In the genomic region with DNA sequence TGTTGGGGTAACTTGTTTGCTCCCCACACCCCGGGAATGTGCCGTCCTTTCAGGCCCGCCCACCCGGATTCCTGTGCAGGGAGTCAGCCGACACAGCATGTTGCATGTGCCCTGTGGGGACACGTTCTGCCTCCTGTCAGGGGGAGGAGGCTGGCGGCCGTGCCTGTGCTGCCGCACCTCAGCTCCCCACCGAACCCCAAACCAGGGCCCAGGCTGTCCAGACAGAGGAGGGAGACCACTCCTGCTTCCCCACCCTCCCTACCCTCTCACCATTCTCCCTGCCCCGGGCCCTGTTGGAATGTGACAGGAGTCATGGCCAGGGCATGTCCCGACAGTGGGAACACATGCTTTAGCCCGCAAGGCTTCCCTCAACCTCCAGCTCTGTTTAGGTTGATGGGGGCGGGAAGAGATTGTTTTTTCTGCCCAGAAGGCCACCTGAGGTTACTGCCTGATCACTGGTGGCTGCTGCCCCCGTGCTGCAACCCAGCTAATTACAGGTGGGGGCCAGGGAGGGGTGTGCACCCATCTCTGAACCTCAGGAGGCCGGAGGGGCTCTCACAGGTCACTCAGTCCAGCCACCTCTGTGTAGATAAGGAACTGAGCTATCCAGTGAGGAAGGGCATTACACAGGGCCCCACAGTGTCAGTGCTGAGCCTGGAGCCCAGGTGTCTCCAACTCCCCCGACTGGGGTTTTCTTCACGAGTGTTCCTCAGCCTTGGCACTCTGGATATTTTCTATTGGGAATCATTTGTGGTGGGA, we compare ENCODE assay signal across 8 cellular contexts. TPM values are rescaled to one million over a fixed set of nuclear protein-coding genes. Genes with fewer than 3 reads are reported as not detected.
A peak's percentile ranks its signal among the peaks of the same experiment; 100 is the strongest.
DNase-seq lines count a peak whose midpoint lies in the region; ATAC-seq and TF ChIP-seq lines count a peak whose summit lies in the region.

No MANE protein-coding gene starts in this region.

- peak overlapping the region in 5 of 8 donors; percentile 33 to 86 (median 62) for H3K27ac Mint-ChIP-seq in CD8-positive, alpha-beta memory T cell

- H3K79me2 ChIP-seq in mammary epithelial cell (ENCODE audit: insufficient read depth, low read length): peaks cover 35% of the 10 kb centered on the region

- H3K4me1 ChIP-seq in CD8-positive, alpha-beta memory T cell (ENCODE audit: insufficient read depth, low read length): peaks cover 22% of the 10 kb centered on the region
- H3K4me1 ChIP-seq in HUES64 (ENCODE audit: insufficient read depth, low read length): peaks cover 18% of the 10 kb centered on the region
- H3K4me1 ChIP-seq in mammary epithelial cell (ENCODE audit: insufficient read depth, low read length): peaks cover 58% of the 10 kb centered on the region
- H3K4me1 ChIP-seq in lower lobe of right lung: peaks cover 45% of the 10 kb centered on the region

- dilution Hi-C loops in mammary epithelial cell (cut with HindIII; ENCODE audit: low sequenced_read_pairs): no loop called here

- ATAC-seq in lower lobe of right lung: peak; percentile 25 to 27
- ATAC-seq in HG03108 (IDR thresholded peaks at IDR 0.05; ENCODE audit: unreplicated experiment): no peak
- no peak for ATAC-seq in GM21576 (IDR thresholded peaks at IDR 0.05; ENCODE audit: unreplicated experiment)

- H3K36me3 Mint-ChIP-seq in CD8-positive, alpha-beta memory T cell: peaks cover 0 to 49% (median 2%) of the 10 kb centered on the region in 3 donors

- H3K4me3 Mint-ChIP-seq in CD8-positive, alpha-beta memory T cell: no peak overlapping the region

- no peaks in the 10 kb centered on the region for H3K27me3 Mint-ChIP-seq in CD8-positive, alpha-beta memory T cell

- no peak overlapping the region for H3K27ac ChIP-seq in CD8-positive, alpha-beta memory T cell (ENCODE audit: low read depth, low read length)
- H3K27ac ChIP-seq in HUES64 (ENCODE audit: low read depth, low read length) (peak overlapping the region; percentile 56), mammary epithelial cell (ENCODE audit: insufficient read depth, low read depth, low read length) (peak overlapping the region; percentile 78), lower lobe of right lung (no peak overlapping the region)

- BruUV-seq in mammary epithelial cell (replicated peaks; lab: Mats Ljungman, UMichigan): no TSS peak

- no peak for DNase-seq in CD8-positive, alpha-beta memory T cell
- DNase-seq in mammary epithelial cell: peak; percentile 94
- no peak for DNase-seq in lower lobe of right lung
- DNase-seq in activated T-cell treated with anti-CD3 and anti-CD28 coated beads for 4 hours: no peak
- no peak for DNase-seq in DMS114 treated with DMSO at 0.1 percent for 48 hours (lab: John Stamatoyannopoulos, UW; ENCODE audit: unreplicated experiment)

- CTCF ChIA-PET in CD8-positive, alpha-beta memory T cell (lab: Charles Lee): interaction anchor here (0.7 to 10.1 kb wide), 6 partner anchors 8 to 233 kb away, joined by 3 to 93 read pairs (median 8); partner anchors contain the start of genes DLK2 and TJAP1
- CTCF ChIA-PET in mammary epithelial cell (lab: Charles Lee; ENCODE audit: low non-redundant PET): interaction anchor here (0.6 to 1.2 kb wide), 15 partner anchors 13 to 483 kb away, joined by 3 to 10 read pairs (median 5); partner anchors contain the start of genes KLHDC3, LRRC73, MEA1 and TJAP1

- no peaks in the 10 kb centered on the region for H3K9me3 Mint-ChIP-seq in CD8-positive, alpha-beta memory T cell

- H3K27me3 ChIP-seq in CD8-positive, alpha-beta memory T cell (ENCODE audit: insufficient read depth, low read length, poor library complexity, severe bottlenecking): no peaks in the 10 kb centered on the region
- H3K27me3 ChIP-seq in HUES64 (ENCODE audit: insufficient read depth, low read length) (no peaks in the 10 kb centered on the region), mammary epithelial cell (ENCODE audit: insufficient read depth, low read length) (no peaks in the 10 kb centered on the region), lower lobe of right lung (ENCODE audit: low read depth) (no peaks in the 10 kb centered on the region)

- H4K20me1 ChIP-seq in mammary epithelial cell (ENCODE audit: insufficient read depth, low read length): no peaks in the 10 kb centered on the region

- 54% methylated on average over 18 of the region's 18 CpGs for WGBS in HUES64
- 8% methylated on average over 8 of the region's 18 CpGs for WGBS in mammary epithelial cell (ENCODE audit: low coverage, missing lambda C conversion rate)

- TF ChIP-seq CTCF in mammary epithelial cell (conservative IDR thresholded peaks at IDR 0.05 in 1 of 2, IDR thresholded peaks at IDR 0.05 in 1 of 2; ENCODE audit: extremely low read depth in 1 of 2, insufficient read depth in 1 of 2, low read depth in 1 of 2, low read length in 2 of 2) (peak; percentile 82 to 89), lower lobe of right lung (IDR thresholded peaks at IDR 0.05) (peak; percentile 51)

- H3K9ac ChIP-seq in HUES64 (ENCODE audit: low read depth, low read length): peak overlapping the region; percentile 48; the same call in 1 of the 2 replicates
- peak overlapping the region; percentile 9 for H3K9ac ChIP-seq in mammary epithelial cell (ENCODE audit: insufficient read depth, low read length)

- in situ Hi-C loops in mammary epithelial cell (cut with MboI; ENCODE audit: low sequenced_read_pairs in 2 of 2): loop anchor here (5.0 to 10.0 kb wide), 4 partner anchors 39 to 234 kb away; partner anchors contain the start of gene DLK2 (in 1 of the 2)

- peak overlapping the region; percentile 71 for H3K4me2 ChIP-seq in mammary epithelial cell (ENCODE audit: insufficient read depth, low read depth, low read length)

- intact Hi-C loops in mammary epithelial cell (cut with micrococcal nuclease): loop anchor here (1.0 to 5.0 kb wide), 7 partner anchors 15 to 595 kb away; partner anchors contain the start of genes SRF and ZNF318
- intact Hi-C loops in lower lobe of right lung (cut with DNase I): no loop called here

- peaks cover 26 to 41% (median 28%) of the 10 kb centered on the region in 3 donors for H3K4me1 Mint-ChIP-seq in CD8-positive, alpha-beta memory T cell

- POLR2A ChIA-PET in CD8-positive, alpha-beta memory T cell (lab: Charles Lee): no interaction called here

- no peak overlapping the region for H3K4me3 ChIP-seq in CD8-positive, alpha-beta memory T cell (ENCODE audit: low read length)
- no peak overlapping the region for H3K4me3 ChIP-seq in HUES64 (ENCODE audit: low read length)
- peak overlapping the region in 2 of 3 experiments; percentile 11 to 22 for H3K4me3 ChIP-seq in mammary epithelial cell (replicated peaks in 1 of 3; ENCODE audit: insufficient read depth in 1 of 3, low read depth in 2 of 3, low read length in 3 of 3)
- no peak overlapping the region for H3K4me3 ChIP-seq in lower lobe of right lung

- H3K36me3 ChIP-seq in CD8-positive, alpha-beta memory T cell (ENCODE audit: insufficient read depth, low read length): peaks cover 27% of the 10 kb centered on the region
- H3K36me3 ChIP-seq in HUES64 (ENCODE audit: insufficient read depth, low read length): peaks cover 40% of the 10 kb centered on the region
- H3K36me3 ChIP-seq in mammary epithelial cell (ENCODE audit: insufficient read depth, low read length): peaks cover 20% of the 10 kb centered on the region
- H3K36me3 ChIP-seq in lower lobe of right lung: peaks cover 40% of the 10 kb centered on the region

- no peak overlapping the region for H2AFZ ChIP-seq in mammary epithelial cell (ENCODE audit: low read depth, low read length)

- H3K9me3 ChIP-seq in CD8-positive, alpha-beta memory T cell (ENCODE audit: low read length): no peaks in the 10 kb centered on the region
- H3K9me3 ChIP-seq in HUES64 (ENCODE audit: insufficient read depth, low read depth, low read length) (no peaks in the 10 kb centered on the region), mammary epithelial cell (replicated peaks; ENCODE audit: insufficient read depth, low read length) (no peaks in the 10 kb centered on the region), lower lobe of right lung (no peaks in the 10 kb centered on the region)

RNA-seq across cellular contexts. Expression of gene LRRC73, which starts 13.6 kb away (rescaled TPM):
- total RNA-seq in CD8-positive, alpha-beta memory T cell: under 1 TPM; 0.11 to 0.13 TPM
- not detected for polyA plus RNA-seq in CD8-positive, alpha-beta memory T cell
- polyA plus RNA-seq in HUES64 (2013, experiment 1 of 2): 0.30 TPM
- not detected for polyA plus RNA-seq in HUES64 (2013, experiment 2 of 2)
- total RNA-seq in mammary epithelial cell (1 to 10 TPM in 1 of 2 donors, under 1 TPM in 1; 0.83 to 1.6 TPM), lower lobe of right lung (1.6 TPM)
- 0.75 TPM for polyA plus RNA-seq in mammary epithelial cell
- not detected for polyA minus RNA-seq in mammary epithelial cell

RNA-seq across cellular contexts. Expression of gene TJAP1, which starts 19.2 kb away (rescaled TPM):
- total RNA-seq in CD8-positive, alpha-beta memory T cell: 10 to 100 TPM; 48.8 to 49.1 TPM
- 11.8 TPM for polyA plus RNA-seq in CD8-positive, alpha-beta memory T cell
- 26.0 TPM for polyA plus RNA-seq in HUES64 (2013, experiment 1 of 2)
- 25.1 TPM for polyA plus RNA-seq in HUES64 (2013, experiment 2 of 2)
- total RNA-seq in mammary epithelial cell: 10 to 100 TPM; 26.8 to 80.5 TPM
- 34.1 TPM for polyA plus RNA-seq in mammary epithelial cell
- 37.0 TPM for polyA minus RNA-seq in mammary epithelial cell
- total RNA-seq in lower lobe of right lung: 34.3 TPM

RNA-seq across cellular contexts. Expression of gene YIPF3, which starts 20.2 kb away (rescaled TPM):
- 10 to 100 TPM; 48.9 to 49.1 TPM for total RNA-seq in CD8-positive, alpha-beta memory T cell
- 86.5 TPM for polyA plus RNA-seq in CD8-positive, alpha-beta memory T cell
- polyA plus RNA-seq in HUES64 (2013, experiment 1 of 2): 62.1 TPM
- polyA plus RNA-seq in HUES64 (2013, experiment 2 of 2): 68.8 TPM
- 10 to 100 TPM; 71.2 to 83.8 TPM for total RNA-seq in mammary epithelial cell
- polyA plus RNA-seq in mammary epithelial cell: 112 TPM
- 104 TPM for polyA minus RNA-seq in mammary epithelial cell
- total RNA-seq in lower lobe of right lung: 103 TPM

RNA-seq across cellular contexts. Expression of gene POLR1C, which starts 20.3 kb away (rescaled TPM):
- total RNA-seq in CD8-positive, alpha-beta memory T cell: 100 to 1,000 TPM; 122 to 124 TPM
- 19.6 TPM for polyA plus RNA-seq in CD8-positive, alpha-beta memory T cell
- polyA plus RNA-seq in HUES64 (2013, experiment 1 of 2): 30.9 TPM
- polyA plus RNA-seq in HUES64 (2013, experiment 2 of 2): 24.9 TPM
- total RNA-seq in mammary epithelial cell (10 to 100 TPM; 28.2 to 50.5 TPM), lower lobe of right lung (26.1 TPM)
- polyA plus RNA-seq in mammary epithelial cell: 63.6 TPM
- 200 TPM for polyA minus RNA-seq in mammary epithelial cell

RNA-seq across cellular contexts. Expression of gene DLK2, which starts 41.2 kb away (rescaled TPM):
- 1 to 10 TPM; 1.9 TPM for total RNA-seq in CD8-positive, alpha-beta memory T cell
- 1.4 TPM for polyA plus RNA-seq in CD8-positive, alpha-beta memory T cell
- 0.35 TPM for polyA plus RNA-seq in HUES64 (2013, experiment 1 of 2)
- polyA plus RNA-seq in HUES64 (2013, experiment 2 of 2): 0.38 TPM
- total RNA-seq in mammary epithelial cell (10 to 100 TPM; 45.2 to 49.9 TPM), lower lobe of right lung (0.53 TPM)
- 53.9 TPM for polyA plus RNA-seq in mammary epithelial cell
- polyA minus RNA-seq in mammary epithelial cell: 51.4 TPM

Comparison
In these comparisons a context has a peak if more than half of its experiments do, and no peak if none do; other contexts are left out.
1. H3K27ac ChIP-seq: peak in HUES64 (single experiment) and mammary epithelial cell (single experiment); none in CD8-positive, alpha-beta memory T cell (single experiment) and lower lobe of right lung (single experiment).
2. H3K4me3 ChIP-seq: peak in mammary epithelial cell (2 of 3); none in CD8-positive, alpha-beta memory T cell (single experiment), HUES64 (single experiment) and lower lobe of right lung (single experiment).
3. ATAC-seq: peak in lower lobe of right lung (2 of 2); none in HG03108 (single experiment) and GM21576 (single experiment).